ENCODE assay signal across 8 cellular contexts in genomic region chr18:11947214-11948119, GRCh38. TPM values are rescaled to one million over a fixed set of nuclear protein-coding genes. Genes with fewer than 3 reads are reported as not detected.
DNase-seq lines count a peak whose midpoint lies in the region; ATAC-seq, FAIRE-seq and TF ChIP-seq lines count a peak whose summit lies in the region.

No MANE protein-coding gene starts in this region.

- H3K27ac ChIP-seq in CD8-positive, alpha-beta memory T cell (ENCODE audit: low read depth, low read length) = peak overlapping the region; percentile 51

- CTCF ChIA-PET in CD8-positive, alpha-beta memory T cell (lab: Charles Lee) = interaction anchor here (2.0 to 7.7 kb wide), 3 partner anchors 10 to 92 kb away, joined by 8 to 36 read pairs (median 30); no protein-coding TSS in a partner anchor

- peak overlapping the region; percentile 56 for H3K4me3 ChIP-seq in CD8-positive, alpha-beta memory T cell (ENCODE audit: low read length)
- H3K4me3 ChIP-seq in iPS-15b (ENCODE audit: low read depth, low read length) = peak overlapping the region; percentile 68
- H3K4me3 ChIP-seq in skeletal muscle cell (ENCODE audit: low read depth, low read length) = peak overlapping the region; percentile 36

- peak overlapping the region; percentile 83 for H3K9ac ChIP-seq in iPS-15b (ENCODE audit: low read depth, low read length)

- H3K36me3 ChIP-seq in CD8-positive, alpha-beta memory T cell (ENCODE audit: insufficient read depth, low read length) = no peaks in the 10 kb centered on the region
- H3K36me3 ChIP-seq in iPS-15b (ENCODE audit: control insufficient read depth, insufficient read depth, low read length) = no peaks in the 10 kb centered on the region

- POLR2A ChIA-PET in CD8-positive, alpha-beta memory T cell (lab: Charles Lee) = interaction anchor here (1.7 to 2.1 kb wide), 2 partner anchors 33 to 39 kb away, joined by 4 to 8 read pairs; partner anchors contain the start of genes IMPA2 and MPPE1

- peaks cover 9 to 16% (median 12%) of the 10 kb centered on the region in 3 donors for H3K4me1 Mint-ChIP-seq in CD8-positive, alpha-beta memory T cell
- peaks cover 35% of the 10 kb centered on the region for H3K4me1 Mint-ChIP-seq in brain

- FAIRE-seq in HTR-8/SVneo (lab: Jason Lieb, UNC) = no peak

- H3K9me3 ChIP-seq in CD8-positive, alpha-beta memory T cell (ENCODE audit: low read length) = no peaks in the 10 kb centered on the region
- H3K9me3 ChIP-seq in iPS-15b (ENCODE audit: control insufficient read depth, insufficient read depth, low read length) = no peaks in the 10 kb centered on the region

- H3K27ac Mint-ChIP-seq in CD8-positive, alpha-beta memory T cell = peak overlapping the region in 6 of 8 donors; percentile 51 to 91 (median 79)
- H3K27ac Mint-ChIP-seq in brain = peak overlapping the region in 2 of 5 experiments; percentile 11 to 54

- ATAC-seq in GM21381 (IDR thresholded peaks at IDR 0.05; ENCODE audit: unreplicated experiment) = peak; percentile 90

- TF ChIP-seq CTCF in brain (conservative IDR thresholded peaks at IDR 0.05) = no peak

- H3K9me3 Mint-ChIP-seq in CD8-positive, alpha-beta memory T cell = no peaks in the 10 kb centered on the region
- H3K9me3 Mint-ChIP-seq in brain = no peaks in the 10 kb centered on the region

- H3K27me3 ChIP-seq in CD8-positive, alpha-beta memory T cell (ENCODE audit: insufficient read depth, low read length, poor library complexity, severe bottlenecking) = no peaks in the 10 kb centered on the region
- no peaks in the 10 kb centered on the region for H3K27me3 ChIP-seq in iPS-15b (ENCODE audit: control insufficient read depth, insufficient read depth, low read length)

- no peaks in the 10 kb centered on the region for H3K36me3 Mint-ChIP-seq in CD8-positive, alpha-beta memory T cell
- H3K36me3 Mint-ChIP-seq in brain = no peaks in the 10 kb centered on the region

- peak overlapping the region; percentile 78 to 96 (median 84) for H3K4me3 Mint-ChIP-seq in CD8-positive, alpha-beta memory T cell
- peak overlapping the region in 3 of 5 experiments; percentile 39 to 62 (median 58) for H3K4me3 Mint-ChIP-seq in brain

- peaks cover 0 to 2% of the 10 kb centered on the region in 2 donors for H3K27me3 Mint-ChIP-seq in CD8-positive, alpha-beta memory T cell
- H3K27me3 Mint-ChIP-seq in brain = no peaks in the 10 kb centered on the region

- peak; percentile 13 to 74 (median 47) for DNase-seq in CD8-positive, alpha-beta memory T cell
- peak; percentile 68 for DNase-seq in HTR-8/SVneo (ENCODE audit: insufficient read length, low spot score)
- peak; percentile 86 for DNase-seq in UCSD-AML1 (lab: John Stamatoyannopoulos, UW; ENCODE audit: unreplicated experiment)
- DNase-seq in skeletal muscle cell (ENCODE audit: low read depth) = peak; percentile 93
- no peak for DNase-seq in NCI-H526 treated with DMSO at 0.1 percent for 48 hours (lab: John Stamatoyannopoulos, UW)

- peaks cover 9% of the 10 kb centered on the region for H3K4me1 ChIP-seq in CD8-positive, alpha-beta memory T cell (ENCODE audit: insufficient read depth, low read length)
- H3K4me1 ChIP-seq in iPS-15b (ENCODE audit: control insufficient read depth, insufficient read depth, low read length) = peaks cover 17% of the 10 kb centered on the region

RNA-seq across cellular contexts. Expression of gene IMPA2, which starts 33.8 kb away (rescaled TPM):
- total RNA-seq in CD8-positive, alpha-beta memory T cell = 10 to 100 TPM; 13.3 to 14.0 TPM
- polyA plus RNA-seq in CD8-positive, alpha-beta memory T cell = 6.2 TPM
- 27.8 TPM for polyA plus RNA-seq in brain (ENCODE audit: insufficient read depth, low read depth, low replicate concordance)

RNA-seq across cellular contexts. Expression of gene MPPE1, which starts 39.4 kb away (rescaled TPM):
- total RNA-seq in CD8-positive, alpha-beta memory T cell = 10 to 100 TPM; 32.3 to 37.7 TPM
- 44.0 TPM for polyA plus RNA-seq in CD8-positive, alpha-beta memory T cell
- 18.3 TPM for polyA plus RNA-seq in brain (ENCODE audit: insufficient read depth, low read depth, low replicate concordance)
